Comparison of ENCODE assay signal across 8 cellular contexts in genomic region chr11:3879967-3880542, GRCh38. TPM values are rescaled to one million over a fixed set of nuclear protein-coding genes. Genes with fewer than 3 reads are reported as not detected.
A peak's percentile ranks its signal among the peaks of the same experiment; 100 is the strongest.
DNase-seq lines count a peak whose midpoint lies in the region; ATAC-seq and TF ChIP-seq lines count a peak whose summit lies in the region.

No MANE protein-coding gene starts in this region.

- H3K36me3 ChIP-seq in ascending aorta (no peaks in the 10 kb centered on the region), psoas muscle (ENCODE audit: insufficient read depth in 1 of 2, low read depth in 1 of 2) (no peaks in the 10 kb centered on the region)

- H3K27me3 ChIP-seq in ascending aorta (no peaks in the 10 kb centered on the region), psoas muscle (ENCODE audit: insufficient read depth in 3 of 3, low read length in 2 of 3) (no peaks in the 10 kb centered on the region)

- peak; percentile 58 for ATAC-seq in GM18907 (IDR thresholded peaks at IDR 0.05; ENCODE audit: unreplicated experiment)
- peak; percentile 42 for ATAC-seq in HG02943 (IDR thresholded peaks at IDR 0.05; ENCODE audit: low read depth, unreplicated experiment)
- ATAC-seq in psoas muscle = peak in 2 of 4 donors; percentile 20 to 26

- 27 to 39% (median 34%) methylated on average over 2 of the region's 2 CpGs for WGBS in psoas muscle, 3 donors

- H3K9me3 ChIP-seq in ascending aorta = no peaks in the 10 kb centered on the region
- H3K9me3 ChIP-seq in psoas muscle = no peaks in the 10 kb centered on the region

- intact Hi-C loops in ascending aorta (cut with DNase I) = no loop called here
- intact Hi-C loops in psoas muscle (cut with DNase I) = no loop called here

- DNase-seq in ascending aorta (ENCODE audit: low spot score in 2 of 2) = no peak
- DNase-seq in psoas muscle = no peak
- no peak for DNase-seq in amniotic stem cell (lab: John Stamatoyannopoulos, UW)
- DNase-seq in NCI-H1105 treated with DMSO at 0.1 percent for 48 hours (lab: John Stamatoyannopoulos, UW) = no peak
- no peak for DNase-seq in D341Med (ENCODE audit: low spot score)
- DNase-seq in MV-4-11 (lab: John Stamatoyannopoulos, UW) = no peak

- H3K4me3 ChIP-seq in ascending aorta (no peak overlapping the region), psoas muscle (no peak overlapping the region)

- H3K4me1 ChIP-seq in ascending aorta (peaks cover 0 to 23% of the 10 kb centered on the region in 2 donors), psoas muscle (peaks cover 50% of the 10 kb centered on the region)

- TF ChIP-seq CTCF in ascending aorta (IDR thresholded peaks at IDR 0.05) (no peak), psoas muscle (IDR thresholded peaks at IDR 0.05) (no peak)

- H3K27ac ChIP-seq in ascending aorta = peak overlapping the region; percentile 77 to 80
- peak overlapping the region; percentile 71 for H3K27ac ChIP-seq in psoas muscle

RNA-seq across cellular contexts. Expression of gene STIM1, which starts 24.6 kb away (rescaled TPM):
- total RNA-seq in ascending aorta (48.1 TPM), psoas muscle (100 to 1,000 TPM in 3 of 4 donors, 10 to 100 TPM in 1; 97.5 to 147 (median 112) TPM)
- polyA plus RNA-seq in psoas muscle = 100 to 1,000 TPM in 1 of 3 donors, 10 to 100 TPM in 2; 52.1 to 133 (median 66.4) TPM

RNA-seq across cellular contexts. Expression of gene RHOG, which starts 39.3 kb away (rescaled TPM):
- total RNA-seq in ascending aorta (60.7 TPM), psoas muscle (10 to 100 TPM; 22.4 to 40.9 (median 37.6) TPM)
- polyA plus RNA-seq in psoas muscle = 10 to 100 TPM; 44.5 to 80.1 (median 51.3) TPM
